In the genomic region with DNA sequence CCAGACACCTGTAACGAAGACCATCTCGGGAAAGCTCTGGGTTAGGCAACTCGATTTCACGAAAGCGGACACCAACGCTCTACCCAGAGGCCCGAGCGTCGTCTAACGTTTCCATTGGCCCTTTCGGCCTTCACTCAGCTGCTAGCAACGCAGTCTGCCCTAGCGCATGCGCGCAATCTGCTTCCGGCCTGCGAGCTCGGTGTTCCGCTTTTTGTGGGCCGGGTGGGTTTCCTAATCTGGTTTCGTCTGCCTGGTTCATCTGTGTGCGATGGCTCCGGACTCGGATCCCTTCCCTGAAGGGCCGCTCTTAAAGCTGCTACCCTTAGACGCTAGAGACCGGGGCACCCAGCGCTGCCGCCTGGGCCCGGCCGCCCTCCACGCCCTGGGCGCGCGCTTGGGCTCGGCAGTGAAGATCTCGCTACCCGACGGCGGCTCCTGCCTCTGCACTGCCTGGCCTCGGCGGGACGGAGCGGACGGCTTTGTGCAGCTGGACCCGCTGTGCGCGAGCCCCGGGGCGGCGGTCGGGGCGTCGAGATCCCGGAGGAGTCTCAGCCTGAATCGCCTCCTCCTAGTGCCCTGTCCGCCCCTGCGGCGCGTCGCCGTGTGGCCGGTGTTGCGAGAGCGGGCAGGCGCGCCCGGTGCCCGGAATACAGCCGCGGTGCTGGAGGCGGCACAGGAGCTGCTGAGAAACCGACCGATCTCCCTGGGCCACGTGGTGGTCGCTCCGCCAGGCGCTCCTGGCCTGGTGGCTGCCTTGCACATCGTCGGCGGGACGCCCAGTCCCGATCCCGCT, we compare ENCODE assay signal across 1 cellular context.
A peak's percentile ranks its signal among the peaks of the same experiment; 100 is the strongest.
TF ChIP-seq lines count a peak whose summit lies in the region.

No MANE protein-coding gene starts in this region.

TF ChIP-seq in IMR-90, 13 proteins besides CTCF, POLR2A, EP300 and RAD21 (continued from another document):
- TF ChIP-seq BHLHE40 (IDR thresholded peaks at IDR 0.05; ENCODE audit: low read depth, low read length) (0 out of 2 replicates have a peak, but pooled peaks have one; percentile 9), CEBPB (IDR thresholded peaks at IDR 0.05; ENCODE audit: low read depth, low read length) (peak; percentile 92)
